8 cellular contexts compared by ENCODE assay signal in genomic region chr19:16441661-16442071, GRCh38. TPM values are rescaled to one million over a fixed set of nuclear protein-coding genes. Genes with fewer than 3 reads are reported as not detected.
DNase-seq lines count a peak whose midpoint lies in the region; ATAC-seq and TF ChIP-seq lines count a peak whose summit lies in the region.

No MANE protein-coding gene starts in this region.

- H3K36me3 Mint-ChIP-seq in activated T-cell treated with anti-CD3 and anti-CD28 coated beads, Interleukin-2, amount 50 U/mL, for 72 hours (ENCODE audit: insufficient read depth in 2 of 2): peaks cover under 1 to 8% of the 10 kb centered on the region in 2 donors

- H3K36me3 ChIP-seq in liver (ENCODE audit: control insufficient read depth in 4 of 4, insufficient read depth in 3 of 4, low read depth in 1 of 4, low read length in 3 of 4): peaks cover 3 to 10% (median 5%) of the 10 kb centered on the region in 4 donors

- peak; percentile 32 to 66 for TF ChIP-seq RAD21 in liver (IDR thresholded peaks at IDR 0.05)

- no peak overlapping the region for H3K4me3 ChIP-seq in liver (ENCODE audit: low read depth in 1 of 3, low read length in 3 of 3)

- no peaks in the 10 kb centered on the region for H3K9me3 Mint-ChIP-seq in activated T-cell treated with anti-CD3 and anti-CD28 coated beads, Interleukin-2, amount 50 U/mL, for 72 hours

- WGBS in liver: 96% methylated on average over 12 of the region's 12 CpGs

- H3K9ac ChIP-seq in liver (ENCODE audit: low read depth in 1 of 2, low read length in 2 of 2): no peak overlapping the region

- ATAC-seq in activated T-cell treated with anti-CD3 and anti-CD28 coated beads, Interleukin-2, amount 50 U/mL, for 72 hours (replicated peaks in 1 of 2): no peak
- ATAC-seq in HG03039 (IDR thresholded peaks at IDR 0.05; ENCODE audit: unreplicated experiment) (no peak), GM18907 (IDR thresholded peaks at IDR 0.05; ENCODE audit: unreplicated experiment) (no peak), HG03280 (IDR thresholded peaks at IDR 0.05; ENCODE audit: unreplicated experiment) (no peak), HG02678 (IDR thresholded peaks at IDR 0.05; ENCODE audit: unreplicated experiment) (no peak)

- TF ChIP-seq CTCF in liver (IDR thresholded peaks at IDR 0.05; ENCODE audit: low read depth, low read length, missing input control): peak; percentile 33

- peak; percentile 61 for DNase-seq in COLO668 (lab: John Stamatoyannopoulos, UW; ENCODE audit: unreplicated experiment)
- DNase-seq in HuH-7 (ENCODE audit: low spot score): peak; percentile 60
- DNase-seq in activated T-cell treated with anti-CD3 and anti-CD28 coated beads, Interleukin-2, amount 50 U/mL, for 72 hours: peak; percentile 22 to 49

- H3K4me1 ChIP-seq in liver (ENCODE audit: control insufficient read depth in 4 of 4, insufficient read depth in 4 of 4, low read length in 3 of 4): peaks cover 4 to 23% (median 11%) of the 10 kb centered on the region in 4 donors

- H3K27ac ChIP-seq in liver (ENCODE audit: low read depth in 1 of 2, low read length in 2 of 2): no peak overlapping the region

- H3K27me3 ChIP-seq in liver (ENCODE audit: control insufficient read depth in 4 of 4, insufficient read depth in 4 of 4, low read length in 3 of 4): no peaks in the 10 kb centered on the region

- no peak overlapping the region for H3K4me3 Mint-ChIP-seq in activated T-cell treated with anti-CD3 and anti-CD28 coated beads, Interleukin-2, amount 50 U/mL, for 72 hours

- peaks cover 32% of the 10 kb centered on the region for H3K4me1 Mint-ChIP-seq in activated T-cell treated with anti-CD3 and anti-CD28 coated beads, Interleukin-2, amount 50 U/mL, for 72 hours (ENCODE audit: low read depth)

- no peak overlapping the region for H3K27ac Mint-ChIP-seq in activated T-cell treated with anti-CD3 and anti-CD28 coated beads, Interleukin-2, amount 50 U/mL, for 72 hours

- no peaks in the 10 kb centered on the region for H3K9me3 ChIP-seq in liver (ENCODE audit: control insufficient read depth in 4 of 4, low read length in 3 of 4)

- H3K27me3 Mint-ChIP-seq in activated T-cell treated with anti-CD3 and anti-CD28 coated beads, Interleukin-2, amount 50 U/mL, for 72 hours (ENCODE audit: low read depth): no peaks in the 10 kb centered on the region

TF ChIP-seq in liver, 16 proteins besides CTCF, POLR2A, EP300 and RAD21:
- TF ChIP-seq SP1 (IDR thresholded peaks at IDR 0.05) (no peak), JUND (IDR thresholded peaks at IDR 0.05) (no peak), EGR1 (IDR thresholded peaks at IDR 0.05; ENCODE audit: low read depth in 2 of 2) (no peak), NR2F2 (IDR thresholded peaks at IDR 0.05) (no peak), TAF1 (conservative IDR thresholded peaks at IDR 0.05) (no peak), FOXA1 (IDR thresholded peaks at IDR 0.05) (no peak), ZBTB33 (IDR thresholded peaks at IDR 0.05) (no peak), GABPA (IDR thresholded peaks at IDR 0.05 in 1 of 2, conservative IDR thresholded peaks at IDR 0.05 in 1 of 2) (no peak), HNF4G (IDR thresholded peaks at IDR 0.05) (no peak), RXRA (IDR thresholded peaks at IDR 0.05) (no peak), HNF4A (conservative IDR thresholded peaks at IDR 0.05) (no peak), REST (IDR thresholded peaks at IDR 0.05) (no peak), YY1 (IDR thresholded peaks at IDR 0.05) (no peak), MAX (IDR thresholded peaks at IDR 0.05) (no peak)
- TF ChIP-seq, protein P1, sequence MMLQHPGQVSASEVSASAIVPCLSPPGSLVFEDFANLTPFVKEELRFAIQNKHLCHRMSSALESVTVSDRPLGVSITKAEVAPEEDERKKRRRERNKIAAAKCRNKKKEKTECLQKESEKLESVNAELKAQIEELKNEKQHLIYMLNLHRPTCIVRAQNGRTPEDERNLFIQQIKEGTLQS (IDR thresholded peaks at IDR 0.05): no peak

RNA-seq across cellular contexts. Expression of gene EPS15L1, which starts 30.1 kb away (rescaled TPM):
- total RNA-seq in activated T-cell treated with anti-CD3 and anti-CD28 coated beads, Interleukin-2, amount 50 U/mL, for 72 hours: 10 to 100 TPM; 29.4 to 34.8 TPM
- total RNA-seq in liver: 10 to 100 TPM in 1 of 2 donors, 1 to 10 TPM in 1; 8.4 to 14.0 TPM
- polyA plus RNA-seq in liver: 10 to 100 TPM in 1 of 2 donors, 1 to 10 TPM in 1; 5.3 to 10.2 TPM

RNA-seq across cellular contexts. Expression of gene CALR3, which starts 54.3 kb away (rescaled TPM):
- not detected for total RNA-seq in activated T-cell treated with anti-CD3 and anti-CD28 coated beads, Interleukin-2, amount 50 U/mL, for 72 hours
- total RNA-seq in liver: under 1 TPM in 1 of 2 donors, not detected in 1; 0.08 TPM
- polyA plus RNA-seq in liver: under 1 TPM in 1 of 2 donors, not detected in 1; 0.05 TPM

RNA-seq across cellular contexts. Expression of gene C19orf44, which starts 54.5 kb away (rescaled TPM):
- total RNA-seq in activated T-cell treated with anti-CD3 and anti-CD28 coated beads, Interleukin-2, amount 50 U/mL, for 72 hours: 1 to 10 TPM; 3.0 to 3.4 TPM
- total RNA-seq in liver: 1 to 10 TPM in 1 of 2 donors, under 1 TPM in 1; 0.89 to 3.0 TPM
- 1 to 10 TPM in 1 of 2 donors, under 1 TPM in 1; 0.94 to 1.7 TPM for polyA plus RNA-seq in liver
